Comparison of ENCODE assay signal across 28 cellular contexts in genomic region chr2:112251211-112251721, GRCh38. TPM values are rescaled to one million over a fixed set of nuclear protein-coding genes. Genes with fewer than 3 reads are reported as not detected.
DNase-seq lines count a peak whose midpoint lies in the region; ATAC-seq and TF ChIP-seq lines count a peak whose summit lies in the region.
"Had no signal": no experiment of that assay in that cellular context is flagged by ENCODE, and none has a peak within 500 bp of the region (broad histone marks: within the 10 kb centered on the region; RNA-seq: fewer than 3 reads in every experiment).

No MANE protein-coding gene starts in this region.

- no peak for TF ChIP-seq CTCF in AG10803 (conservative IDR thresholded peaks at IDR 0.05; ENCODE audit: low read length)
- TF ChIP-seq CTCF in DND-41 (IDR thresholded peaks at IDR 0.05; ENCODE audit: borderline replicate concordance, extremely low read depth, low read length, poor library complexity, severe bottlenecking): no peak
- no peak for TF ChIP-seq CTCF in SU-DHL-6 (IDR thresholded peaks at IDR 0.05; ENCODE audit: insufficient read depth, low read length, poor library complexity, severe bottlenecking)
- TF ChIP-seq CTCF in suprapubic skin (IDR thresholded peaks at IDR 0.05): no peak

- no peaks in the 10 kb centered on the region for H3F3A ChIP-seq in SU-DHL-6 (ENCODE audit: insufficient read depth)

- H2AFZ ChIP-seq in DND-41 (ENCODE audit: low read depth, low read length) (no peak overlapping the region), SU-DHL-6 (ENCODE audit: low read depth, low read length, severe bottlenecking) (no peak overlapping the region)
- H2AFZ ChIP-seq: GM23338 had no signal

- no peak for TF ChIP-seq POLR2A in suprapubic skin (IDR thresholded peaks at IDR 0.05)

- ATAC-seq in DND-41 (ENCODE audit: insufficient read depth, low read depth) (no peak), GM21717 (IDR thresholded peaks at IDR 0.05; ENCODE audit: unreplicated experiment) (no peak)
- ATAC-seq: effector memory CD8-positive, alpha-beta T cell; gastrocnemius medialis; GM23338; left cardiac atrium; pancreas; upper lobe of right lung had no signal

- H3K9me2 ChIP-seq in SU-DHL-6 (replicated peaks; ENCODE audit: insufficient read depth, low read length): no peaks in the 10 kb centered on the region

- H3K36me3 ChIP-seq in DND-41 (ENCODE audit: insufficient read depth, low read length) (peaks cover 44% of the 10 kb centered on the region), SU-DHL-6 (ENCODE audit: low read length) (peaks cover 13% of the 10 kb centered on the region), suprapubic skin (peaks cover 30% of the 10 kb centered on the region)

- DNase-seq in AG10803 (ENCODE audit: low read depth): peak; percentile 16
- DNase-seq in DND-41: no peak
- peak; percentile 4 for DNase-seq in iris pigment epithelial cell (ENCODE audit: low read depth)
- DNase-seq in SKM-1 treated with dmso at 0.1 percent for 144 hours (lab: John Stamatoyannopoulos, UW; ENCODE audit: unreplicated experiment): no peak
- no peak for DNase-seq in suprapubic skin (ENCODE audit: low spot score in 2 of 2)
- DNase-seq: activated CD4-positive, CD25-positive, alpha-beta regulatory T cell treated with anti-CD3 and anti-CD28 coated beads, Interleukin-2, amount 50 U/mL, for 72 hours; activated naive CD4-positive, alpha-beta T cell; activated T-cell treated with anti-CD3 and anti-CD28 coated beads, Interleukin-2, amount 50 U/mL, for 24 hours; Calu3; colonic mucosa; effector memory CD8-positive, alpha-beta T cell; erythroblast; gastrocnemius medialis; left cardiac atrium; NCI-H1092 treated with DMSO at 0.1 percent for 48 hours; NCI-H187; NCI-H524 treated with DMSO at 0.1 percent for 48 hours; nephron progenitor cell; pancreas; stimulated activated CD4-positive, alpha-beta T cell treated with anti-CD3 and anti-CD28 coated beads, Interleukin-1b, Interleukin-23, amount 100 ng/mL, for 48 hours; stimulated activated CD8-positive, alpha-beta memory T cell treated with anti-CD3 and anti-CD28 coated beads, Interleukin-4, amount 100 ng/mL, for 48 hours; upper lobe of right lung had no signal

- no peak for TF ChIP-seq EP300 in suprapubic skin (IDR thresholded peaks at IDR 0.05)

- WGBS in suprapubic skin: 79% methylated on average over 3 of the region's 3 CpGs

- H3K27me3 ChIP-seq in DND-41 (ENCODE audit: insufficient read depth, low read length, poor library complexity) (no peaks in the 10 kb centered on the region), SU-DHL-6 (ENCODE audit: low read length) (no peaks in the 10 kb centered on the region), suprapubic skin (no peaks in the 10 kb centered on the region)
- H3K27me3 ChIP-seq: colonic mucosa, gastrocnemius medialis, pancreas, SJSA1, upper lobe of right lung had no signal

- H3K9me3 ChIP-seq in DND-41 (ENCODE audit: insufficient read depth, low read length, severe bottlenecking) (no peaks in the 10 kb centered on the region), SU-DHL-6 (ENCODE audit: insufficient read depth, low read length) (no peaks in the 10 kb centered on the region), suprapubic skin (no peaks in the 10 kb centered on the region)
- H3K9me3 ChIP-seq: colonic mucosa, gastrocnemius medialis, pancreas, SJSA1, upper lobe of right lung had no signal

- H3K4me1 ChIP-seq in DND-41 (ENCODE audit: insufficient read depth, low read length) (peaks cover 39% of the 10 kb centered on the region), suprapubic skin (peaks cover 17% of the 10 kb centered on the region)
- H3K4me1 ChIP-seq: colonic mucosa had no signal

- H3K79me2 ChIP-seq in DND-41 (ENCODE audit: insufficient read depth, low read length) (peaks cover 42% of the 10 kb centered on the region), SU-DHL-6 (ENCODE audit: insufficient read depth, low read length) (peaks cover 48% of the 10 kb centered on the region)

- H3K9ac ChIP-seq in DND-41 (ENCODE audit: low read depth, low read length) (no peak overlapping the region), SU-DHL-6 (ENCODE audit: low read length) (no peak overlapping the region)

- H3K4me3 ChIP-seq in AG10803 (ENCODE audit: low read length): no peak overlapping the region
- no peak overlapping the region for H3K4me3 ChIP-seq in DND-41 (ENCODE audit: low read depth in 1 of 2, low read length in 2 of 2)
- no peak overlapping the region for H3K4me3 ChIP-seq in SU-DHL-6 (ENCODE audit: insufficient read depth, low read length, poor library complexity, severe bottlenecking)
- no peak overlapping the region for H3K4me3 ChIP-seq in suprapubic skin
- H3K4me3 ChIP-seq: colonic mucosa, gastrocnemius medialis, GM23338, pancreas, SJSA1, smooth muscle cell, upper lobe of right lung had no signal

- H3K4me2 ChIP-seq in DND-41 (ENCODE audit: insufficient read depth, low read length) (peak overlapping the region; percentile 32), SU-DHL-6 (ENCODE audit: low read depth, low read length, poor library complexity, severe bottlenecking) (peak overlapping the region; percentile 3)
- H3K4me2 ChIP-seq: GM23338, smooth muscle cell had no signal

- no peak overlapping the region for H3K27ac ChIP-seq in DND-41 (ENCODE audit: low read length)
- no peak overlapping the region for H3K27ac ChIP-seq in SU-DHL-6 (ENCODE audit: low read depth, low read length)
- no peak overlapping the region for H3K27ac ChIP-seq in suprapubic skin
- H3K27ac ChIP-seq: C4-2B, colonic mucosa, gastrocnemius medialis, pancreas, SJSA1, upper lobe of right lung had no signal

- no peaks in the 10 kb centered on the region for H4K20me1 ChIP-seq in DND-41 (ENCODE audit: insufficient read depth, low read length)
- H4K20me1 ChIP-seq in SU-DHL-6 (ENCODE audit: low read depth, low read length): no peaks in the 10 kb centered on the region

RNA-seq across cellular contexts. Expression of gene ZC3H8, which starts 3.6 kb away (rescaled TPM):
- total RNA-seq in suprapubic skin: 10 to 100 TPM; 10.1 to 65.9 (median 35.2) TPM

RNA-seq across cellular contexts. Expression of gene ZC3H6, which starts 24.1 kb away (rescaled TPM):
- 10 to 100 TPM; 10.3 to 38.5 (median 14.3) TPM for total RNA-seq in suprapubic skin

Comparison
In these comparisons a context has a peak if more than half of its experiments do, and no peak if none do; other contexts are left out.
1. DNase-seq: peak in AG10803 (single experiment) and iris pigment epithelial cell (single experiment); none in DND-41 (single experiment), SKM-1 treated with dmso at 0.1 percent for 144 hours (single experiment) and suprapubic skin (0 of 2).